ENCODE assay signal across 1 cellular context in the genomic region with DNA sequence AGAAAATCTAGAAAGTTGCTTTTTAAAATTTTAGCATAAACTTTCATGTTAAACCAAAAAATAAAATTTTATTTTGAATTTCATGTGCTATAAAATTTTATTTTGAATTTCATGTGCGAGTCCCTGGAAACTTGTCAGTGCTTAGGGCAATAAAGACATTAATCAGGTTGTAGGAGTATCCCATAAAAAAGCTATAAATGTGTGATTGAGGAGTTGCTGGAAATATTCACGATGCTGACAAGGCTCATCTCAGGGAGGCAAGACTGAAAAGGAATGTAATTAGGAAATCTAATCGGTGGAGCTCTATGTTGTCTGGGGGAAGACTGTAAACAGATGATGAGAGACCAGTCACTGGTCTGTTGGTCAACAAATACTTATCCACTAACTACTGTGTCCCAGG.
A peak's percentile ranks its signal among the peaks of the same experiment; 100 is the strongest.
TF ChIP-seq lines count a peak whose summit lies in the region.

No MANE protein-coding gene starts in this region.

TF ChIP-seq in HEK293, 187 proteins besides CTCF, POLR2A, EP300 and RAD21 (continued from another document):
- TF ChIP-seq, protein P1, sequence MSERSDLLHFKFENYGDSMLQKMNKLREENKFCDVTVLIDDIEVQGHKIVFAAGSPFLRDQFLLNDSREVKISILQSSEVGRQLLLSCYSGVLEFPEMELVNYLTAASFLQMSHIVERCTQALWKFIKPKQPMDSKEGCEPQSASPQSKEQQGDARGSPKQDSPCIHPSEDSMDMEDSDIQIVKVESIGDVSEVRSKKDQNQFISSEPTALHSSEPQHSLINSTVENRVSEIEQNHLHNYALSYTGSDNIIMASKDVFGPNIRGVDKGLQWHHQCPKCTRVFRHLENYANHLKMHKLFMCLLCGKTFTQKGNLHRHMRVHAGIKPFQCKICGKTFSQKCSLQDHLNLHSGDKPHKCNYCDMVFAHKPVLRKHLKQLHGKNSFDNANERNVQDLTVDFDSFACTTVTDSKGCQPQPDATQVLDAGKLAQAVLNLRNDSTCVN (tag by site-specific recombination; optimal IDR thresholded peaks at IDR 0.05): no peak
- TF ChIP-seq ZNF2 (tag by site-specific recombination; IDR thresholded peaks at IDR 0.05) (no peak), MZF1 (tag by site-specific recombination; IDR thresholded peaks at IDR 0.05; ENCODE audit: borderline replicate concordance) (no peak), KLF10 (tag by site-specific recombination; IDR thresholded peaks at IDR 0.05) (no peak), WT1 (tag by site-specific recombination; IDR thresholded peaks at IDR 0.05) (peak; percentile 81), GFI1B (tag by site-specific recombination; IDR thresholded peaks at IDR 0.05) (no peak), KLF8 (tag by site-specific recombination; IDR thresholded peaks at IDR 0.05) (no peak), ZFP69B (tag by site-specific recombination; IDR thresholded peaks at IDR 0.05) (no peak), MYNN (tag by site-specific recombination; IDR thresholded peaks at IDR 0.05; ENCODE audit: borderline replicate concordance) (no peak), ZNF140 (tag by site-specific recombination; IDR thresholded peaks at IDR 0.05) (no peak), ZNF211 (tag by site-specific recombination; IDR thresholded peaks at IDR 0.05; ENCODE audit: low read depth) (no peak), ZNF335 (tag by site-specific recombination; conservative IDR thresholded peaks at IDR 0.05) (no peak)
- TF ChIP-seq, protein P2, sequence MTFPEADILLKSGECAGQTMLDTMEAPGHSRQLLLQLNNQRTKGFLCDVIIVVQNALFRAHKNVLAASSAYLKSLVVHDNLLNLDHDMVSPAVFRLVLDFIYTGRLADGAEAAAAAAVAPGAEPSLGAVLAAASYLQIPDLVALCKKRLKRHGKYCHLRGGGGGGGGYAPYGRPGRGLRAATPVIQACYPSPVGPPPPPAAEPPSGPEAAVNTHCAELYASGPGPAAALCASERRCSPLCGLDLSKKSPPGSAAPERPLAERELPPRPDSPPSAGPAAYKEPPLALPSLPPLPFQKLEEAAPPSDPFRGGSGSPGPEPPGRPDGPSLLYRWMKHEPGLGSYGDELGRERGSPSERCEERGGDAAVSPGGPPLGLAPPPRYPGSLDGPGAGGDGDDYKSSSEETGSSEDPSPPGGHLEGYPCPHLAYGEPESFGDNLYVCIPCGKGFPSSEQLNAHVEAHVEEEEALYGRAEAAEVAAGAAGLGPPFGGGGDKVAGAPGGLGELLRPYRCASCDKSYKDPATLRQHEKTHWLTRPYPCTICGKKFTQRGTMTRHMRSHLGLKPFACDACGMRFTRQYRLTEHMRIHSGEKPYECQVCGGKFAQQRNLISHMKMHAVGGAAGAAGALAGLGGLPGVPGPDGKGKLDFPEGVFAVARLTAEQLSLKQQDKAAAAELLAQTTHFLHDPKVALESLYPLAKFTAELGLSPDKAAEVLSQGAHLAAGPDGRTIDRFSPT (tag by site-specific recombination; IDR thresholded peaks at IDR 0.05): no peak
- TF ChIP-seq, protein P3, sequence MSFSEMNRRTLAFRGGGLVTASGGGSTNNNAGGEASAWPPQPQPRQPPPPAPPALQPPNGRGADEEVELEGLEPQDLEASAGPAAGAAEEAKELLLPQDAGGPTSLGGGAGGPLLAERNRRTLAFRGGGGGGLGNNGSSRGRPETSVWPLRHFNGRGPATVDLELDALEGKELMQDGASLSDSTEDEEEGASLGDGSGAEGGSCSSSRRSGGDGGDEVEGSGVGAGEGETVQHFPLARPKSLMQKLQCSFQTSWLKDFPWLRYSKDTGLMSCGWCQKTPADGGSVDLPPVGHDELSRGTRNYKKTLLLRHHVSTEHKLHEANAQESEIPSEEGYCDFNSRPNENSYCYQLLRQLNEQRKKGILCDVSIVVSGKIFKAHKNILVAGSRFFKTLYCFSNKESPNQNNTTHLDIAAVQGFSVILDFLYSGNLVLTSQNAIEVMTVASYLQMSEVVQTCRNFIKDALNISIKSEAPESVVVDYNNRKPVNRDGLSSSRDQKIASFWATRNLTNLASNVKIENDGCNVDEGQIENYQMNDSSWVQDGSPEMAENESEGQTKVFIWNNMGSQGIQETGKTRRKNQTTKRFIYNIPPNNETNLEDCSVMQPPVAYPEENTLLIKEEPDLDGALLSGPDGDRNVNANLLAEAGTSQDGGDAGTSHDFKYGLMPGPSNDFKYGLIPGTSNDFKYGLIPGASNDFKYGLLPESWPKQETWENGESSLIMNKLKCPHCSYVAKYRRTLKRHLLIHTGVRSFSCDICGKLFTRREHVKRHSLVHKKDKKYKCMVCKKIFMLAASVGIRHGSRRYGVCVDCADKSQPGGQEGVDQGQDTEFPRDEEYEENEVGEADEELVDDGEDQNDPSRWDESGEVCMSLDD (tag by site-specific recombination; IDR thresholded peaks at IDR 0.05): no peak
